In genomic region chr6:106710580-106710979, GRCh38 we compare ENCODE assay signal across 18 cellular contexts.
DNase-seq lines count a peak whose midpoint lies in the region; ATAC-seq and TF ChIP-seq lines count a peak whose summit lies in the region.
"Had no signal": no experiment of that assay in that cellular context is flagged by ENCODE, and none has a peak within 500 bp of the region (broad histone marks: within the 10 kb centered on the region; RNA-seq: fewer than 3 reads in every experiment).

No MANE protein-coding gene starts in this region.

- TF ChIP-seq POLR2A in uterus (IDR thresholded peaks at IDR 0.05) = no peak

- POLR2A ChIA-PET in activated CD8-positive, alpha-beta T cell treated with anti-CD3 and anti-CD28 coated beads for 36 hours (lab: Charles Lee) = no interaction called here

- DNase-seq in activated T-cell treated with anti-CD3 and anti-CD28 coated beads, Interleukin-2, amount 50 U/mL, for 72 hours = no peak
- DNase-seq in activated T-cell treated with anti-CD3 and anti-CD28 coated beads for 4 hours (no peak), Karpas-422 (no peak), endothelial cell (ENCODE audit: low spot score) (no peak), uterus (no peak)
- DNase-seq in activated CD8-positive, alpha-beta T cell treated with anti-CD3 and anti-CD28 coated beads for 36 hours = no peak
- DNase-seq: C1 segment of cervical spinal cord; Calu3; CD4-positive, alpha-beta T cell; DMS 273 treated with DMSO at 0.1 percent for 48 hours; EL; GOT3; H9; KBM-7 had no signal

- no peaks in the 10 kb centered on the region for H3K36me3 Mint-ChIP-seq in activated T-cell treated with anti-CD3 and anti-CD28 coated beads, Interleukin-2, amount 50 U/mL, for 72 hours (ENCODE audit: insufficient read depth in 2 of 2)
- peaks cover 4% of the 10 kb centered on the region for H3K36me3 Mint-ChIP-seq in endothelial cell (ENCODE audit: low read depth, unreplicated experiment)
- H3K36me3 Mint-ChIP-seq in stimulated activated memory B cell treated with anti-CD40 and anti-IgM and Interleukin-4, amounts not matched to agents 10 μg/mL and 1 μg/mL and 100 μg/mL, for 72 hours = peaks cover 3% of the 10 kb centered on the region
- no peaks in the 10 kb centered on the region for H3K36me3 Mint-ChIP-seq in activated CD8-positive, alpha-beta T cell treated with anti-CD3 and anti-CD28 coated beads for 36 hours (ENCODE audit: low read depth)

- H3K4me1 ChIP-seq in Karpas-422 (ENCODE audit: low read length) = peaks cover 60% of the 10 kb centered on the region
- H3K4me1 ChIP-seq in uterus = no peaks in the 10 kb centered on the region

- H3K27me3 ChIP-seq in Karpas-422 (ENCODE audit: low read length) = no peaks in the 10 kb centered on the region
- no peaks in the 10 kb centered on the region for H3K27me3 ChIP-seq in uterus

- H3K9me3 Mint-ChIP-seq in activated T-cell treated with anti-CD3 and anti-CD28 coated beads, Interleukin-2, amount 50 U/mL, for 72 hours = peaks cover 0 to 1% of the 10 kb centered on the region in 2 donors
- H3K9me3 Mint-ChIP-seq in endothelial cell (ENCODE audit: unreplicated experiment) = no peaks in the 10 kb centered on the region
- peaks cover 3% of the 10 kb centered on the region for H3K9me3 Mint-ChIP-seq in stimulated activated memory B cell treated with anti-CD40 and anti-IgM and Interleukin-4, amounts not matched to agents 10 μg/mL and 1 μg/mL and 100 μg/mL, for 72 hours
- no peaks in the 10 kb centered on the region for H3K9me3 Mint-ChIP-seq in activated CD8-positive, alpha-beta T cell treated with anti-CD3 and anti-CD28 coated beads for 36 hours

- H2AFZ ChIP-seq in Karpas-422 (ENCODE audit: low read length) = peak overlapping the region; percentile 91

- H3K9me2 ChIP-seq in Karpas-422 (replicated peaks; ENCODE audit: insufficient read depth, low read length) = no peaks in the 10 kb centered on the region

- TF ChIP-seq CTCF in endothelial cell (IDR thresholded peaks at IDR 0.05; ENCODE audit: unreplicated experiment) = no peak
- no peak for TF ChIP-seq CTCF in activated CD8-positive, alpha-beta T cell treated with anti-CD3 and anti-CD28 coated beads for 36 hours (IDR thresholded peaks at IDR 0.05)
- TF ChIP-seq CTCF in uterus (IDR thresholded peaks at IDR 0.05) = no peak

- no peak overlapping the region for H3K4me3 ChIP-seq in Karpas-422 (ENCODE audit: low read length)
- no peak overlapping the region for H3K4me3 ChIP-seq in uterus

- H3K27me3 Mint-ChIP-seq in activated T-cell treated with anti-CD3 and anti-CD28 coated beads, Interleukin-2, amount 50 U/mL, for 72 hours (ENCODE audit: low read depth) = peaks cover 19% of the 10 kb centered on the region
- no peaks in the 10 kb centered on the region for H3K27me3 Mint-ChIP-seq in endothelial cell (ENCODE audit: unreplicated experiment)
- no peaks in the 10 kb centered on the region for H3K27me3 Mint-ChIP-seq in stimulated activated memory B cell treated with anti-CD40 and anti-IgM and Interleukin-4, amounts not matched to agents 10 μg/mL and 1 μg/mL and 100 μg/mL, for 72 hours
- peaks cover 5% of the 10 kb centered on the region for H3K27me3 Mint-ChIP-seq in activated CD8-positive, alpha-beta T cell treated with anti-CD3 and anti-CD28 coated beads for 36 hours

- H3K36me3 ChIP-seq in Karpas-422 (ENCODE audit: insufficient read depth, low read length) (peaks cover 6% of the 10 kb centered on the region; the same call in 1 of the 2 replicates), uterus (no peaks in the 10 kb centered on the region)

- no peak for ATAC-seq in activated T-cell treated with anti-CD3 and anti-CD28 coated beads, Interleukin-2, amount 50 U/mL, for 72 hours (replicated peaks in 1 of 2)
- ATAC-seq in stimulated activated memory B cell treated with anti-CD40 and anti-IgM and Interleukin-4, amounts not matched to agents 10 μg/mL and 1 μg/mL and 100 μg/mL, for 72 hours = no peak
- no peak for ATAC-seq in activated CD8-positive, alpha-beta T cell treated with anti-CD3 and anti-CD28 coated beads for 36 hours
- ATAC-seq in HG03520 (IDR thresholded peaks at IDR 0.05; ENCODE audit: unreplicated experiment) = no peak

- CTCF ChIA-PET in activated CD8-positive, alpha-beta T cell treated with anti-CD3 and anti-CD28 coated beads for 36 hours (lab: Charles Lee) = no interaction called here

- no peaks in the 10 kb centered on the region for H3K79me2 ChIP-seq in Karpas-422 (ENCODE audit: low read length)

- no peak overlapping the region for H3K4me3 Mint-ChIP-seq in activated T-cell treated with anti-CD3 and anti-CD28 coated beads, Interleukin-2, amount 50 U/mL, for 72 hours
- no peak overlapping the region for H3K4me3 Mint-ChIP-seq in endothelial cell (ENCODE audit: unreplicated experiment)
- H3K4me3 Mint-ChIP-seq in stimulated activated memory B cell treated with anti-CD40 and anti-IgM and Interleukin-4, amounts not matched to agents 10 μg/mL and 1 μg/mL and 100 μg/mL, for 72 hours = no peak overlapping the region
- H3K4me3 Mint-ChIP-seq in activated CD8-positive, alpha-beta T cell treated with anti-CD3 and anti-CD28 coated beads for 36 hours = no peak overlapping the region
- H3K4me3 Mint-ChIP-seq: CD4-positive, alpha-beta T cell; H9 had no signal

- H3K27ac ChIP-seq in Karpas-422 (ENCODE audit: low read length) = peak overlapping the region; percentile 99
- no peak overlapping the region for H3K27ac ChIP-seq in uterus
- H3K27ac ChIP-seq: 22Rv1, HL-60 had no signal

- H4K20me1 ChIP-seq in Karpas-422 (ENCODE audit: insufficient read depth, low read depth, low read length) = no peaks in the 10 kb centered on the region

- H3K4me2 ChIP-seq in Karpas-422 (ENCODE audit: low read depth, low read length, poor library complexity, severe bottlenecking) = no peak overlapping the region

- no peaks in the 10 kb centered on the region for H3K4me1 Mint-ChIP-seq in activated T-cell treated with anti-CD3 and anti-CD28 coated beads, Interleukin-2, amount 50 U/mL, for 72 hours (ENCODE audit: low read depth)
- H3K4me1 Mint-ChIP-seq in endothelial cell (ENCODE audit: unreplicated experiment) = peaks cover 18% of the 10 kb centered on the region
- peaks cover 66% of the 10 kb centered on the region for H3K4me1 Mint-ChIP-seq in stimulated activated memory B cell treated with anti-CD40 and anti-IgM and Interleukin-4, amounts not matched to agents 10 μg/mL and 1 μg/mL and 100 μg/mL, for 72 hours
- no peaks in the 10 kb centered on the region for H3K4me1 Mint-ChIP-seq in activated CD8-positive, alpha-beta T cell treated with anti-CD3 and anti-CD28 coated beads for 36 hours (ENCODE audit: low read depth)

- intact Hi-C loops in activated CD8-positive, alpha-beta T cell treated with anti-CD3 and anti-CD28 coated beads for 36 hours (cut with micrococcal nuclease) = no loop called here
- intact Hi-C loops in uterus (cut with DNase I; ENCODE audit: low total_unique reads) = no loop called here

- H3K9me3 ChIP-seq in Karpas-422 (ENCODE audit: low read length) (peaks cover 7% of the 10 kb centered on the region), uterus (no peaks in the 10 kb centered on the region)

- H3K27ac Mint-ChIP-seq in activated T-cell treated with anti-CD3 and anti-CD28 coated beads, Interleukin-2, amount 50 U/mL, for 72 hours = peak overlapping the region; percentile 48
- H3K27ac Mint-ChIP-seq in endothelial cell (ENCODE audit: unreplicated experiment) = peak overlapping the region; percentile 85
- H3K27ac Mint-ChIP-seq in stimulated activated memory B cell treated with anti-CD40 and anti-IgM and Interleukin-4, amounts not matched to agents 10 μg/mL and 1 μg/mL and 100 μg/mL, for 72 hours = peak overlapping the region; percentile 58
- H3K27ac Mint-ChIP-seq in activated CD8-positive, alpha-beta T cell treated with anti-CD3 and anti-CD28 coated beads for 36 hours = no peak overlapping the region
- H3K27ac Mint-ChIP-seq: CD4-positive, alpha-beta T cell; H9 had no signal

- no peak overlapping the region for H3K9ac ChIP-seq in Karpas-422 (ENCODE audit: low read length)
